ENCODE assay signal across 8 cellular contexts in genomic region chrX:136910565-136911040, GRCh38. TPM values are rescaled to one million over a fixed set of nuclear protein-coding genes. Genes with fewer than 3 reads are reported as not detected.
DNase-seq lines count a peak whose midpoint lies in the region; ATAC-seq and TF ChIP-seq lines count a peak whose summit lies in the region.

No MANE protein-coding gene starts in this region.

- DNase-seq in AG04450 (ENCODE audit: low read depth, low spot score) (no peak), HFF-Myc (ENCODE audit: extremely low read depth, low read depth) (no peak), breast epithelium (ENCODE audit: low spot score in 2 of 2) (no peak), NCI-H446 treated with DMSO at 0.1 percent for 48 hours (lab: John Stamatoyannopoulos, UW) (no peak), cerebellar nuclear complex (lab: John Stamatoyannopoulos, UW) (no peak), NCI-H187 treated with DMSO at 0.1 percent for 48 hours (lab: John Stamatoyannopoulos, UW) (no peak)
- DNase-seq in naive thymus-derived CD8-positive, alpha-beta T cell = no peak
- DNase-seq in activated effector memory CD4-positive, alpha-beta T cell treated with Interleukin-2 at 50 U/mL for 16 hours = no peak

- no peaks in the 10 kb centered on the region for H3K36me3 ChIP-seq in breast epithelium

- CTCF ChIA-PET in AG04450 (lab: Charles Lee) = interaction anchor here (1.2 kb wide), 1 partner anchor 15 kb away, joined by 5 read pairs; no protein-coding TSS in a partner anchor

- no peaks in the 10 kb centered on the region for H3K36me3 Mint-ChIP-seq in naive thymus-derived CD8-positive, alpha-beta T cell

- no peaks in the 10 kb centered on the region for H3K27me3 Mint-ChIP-seq in naive thymus-derived CD8-positive, alpha-beta T cell

- intact Hi-C loops in breast epithelium (cut with DNase I; ENCODE audit: low total_unique reads) = loop anchor here (5.0 kb wide), 1 partner anchor 293 kb away; no protein-coding TSS in a partner anchor

- no peaks in the 10 kb centered on the region for H3K4me1 ChIP-seq in breast epithelium

- peaks cover 10 to 21% (median 15%) of the 10 kb centered on the region in 4 donors for H3K4me1 Mint-ChIP-seq in naive thymus-derived CD8-positive, alpha-beta T cell

- peak overlapping the region; percentile 87 to 98 (median 94) for H3K4me3 Mint-ChIP-seq in naive thymus-derived CD8-positive, alpha-beta T cell

- no peak for ATAC-seq in naive thymus-derived CD8-positive, alpha-beta T cell

- H3K9me3 Mint-ChIP-seq in naive thymus-derived CD8-positive, alpha-beta T cell = no peaks in the 10 kb centered on the region

- TF ChIP-seq POLR2A in breast epithelium (IDR thresholded peaks at IDR 0.05) = no peak

- peak overlapping the region; percentile 43 for H3K4me3 ChIP-seq in AG04450 (ENCODE audit: low read depth, low read length)
- H3K4me3 ChIP-seq in HFF-Myc (replicated peaks; ENCODE audit: low read depth, low read length) = peak overlapping the region; percentile 63
- peak overlapping the region; percentile 9 to 71 (median 64) for H3K4me3 ChIP-seq in breast epithelium

- TF ChIP-seq CTCF in AG04450 (IDR thresholded peaks at IDR 0.05; ENCODE audit: low read depth, low read length) (no peak), HFF-Myc (IDR thresholded peaks at IDR 0.05; ENCODE audit: low read depth, low read length, missing control alignments) (no peak), breast epithelium (IDR thresholded peaks at IDR 0.05) (no peak)

- POLR2A ChIA-PET in AG04450 (lab: Yijun Ruan, JAX) = interaction anchor here (1.0 kb wide), 1 partner anchor 30 kb away, joined by 5 read pairs; the partner anchor contains the start of gene RBMX
- POLR2A ChIA-PET in naive thymus-derived CD8-positive, alpha-beta T cell (lab: Charles Lee) = no interaction called here

- H3K9me3 ChIP-seq in AG04450 (ENCODE audit: control insufficient read depth, insufficient read depth, low read length) = no peaks in the 10 kb centered on the region
- H3K9me3 ChIP-seq in breast epithelium = no peaks in the 10 kb centered on the region

- H3K27ac Mint-ChIP-seq in naive thymus-derived CD8-positive, alpha-beta T cell = peak overlapping the region in 6 of 10 donors; percentile 87 to 96 (median 88)

- peak overlapping the region; percentile 21 for H3K27ac ChIP-seq in AG04450 (ENCODE audit: low read depth, low read length)
- H3K27ac ChIP-seq in breast epithelium = peak overlapping the region; percentile 85 to 87

- H3K27me3 ChIP-seq in AG04450 (ENCODE audit: control insufficient read depth, insufficient read depth, low read length) (no peaks in the 10 kb centered on the region), breast epithelium (no peaks in the 10 kb centered on the region)

RNA-seq across cellular contexts. Expression of gene RBMX, which starts 30.1 kb away (rescaled TPM):
- polyA plus RNA-seq in AG04450 (2011; rRNA removed) = 145 and 183 TPM in 2 replicates
- polyA minus RNA-seq in AG04450 (2011; rRNA and poly(A)+ RNA removed) = 92.5 and 120 TPM in 2 replicates
- 100 to 1,000 TPM; 255 to 331 (median 264) TPM for total RNA-seq in breast epithelium
- total RNA-seq in naive thymus-derived CD8-positive, alpha-beta T cell = 100 to 1,000 TPM; 261 to 285 TPM
- polyA plus RNA-seq in naive thymus-derived CD8-positive, alpha-beta T cell = 100 to 1,000 TPM; 160 to 207 (median 169) TPM
